ENCODE assay signal across 1 cellular context in genomic region chr13:32824061-32824460, GRCh38.
TF ChIP-seq lines count a peak whose summit lies in the region.

No MANE protein-coding gene starts in this region.

TF ChIP-seq in IMR-90, 13 proteins besides CTCF, POLR2A, EP300 and RAD21 (continued from another document):
- TF ChIP-seq USF2 (IDR thresholded peaks at IDR 0.05; ENCODE audit: low read depth, low read length) (no peak), FOS (IDR thresholded peaks at IDR 0.05; ENCODE audit: low read depth, low read length) (no peak), BHLHE40 (IDR thresholded peaks at IDR 0.05; ENCODE audit: low read depth, low read length) (no peak), RFX5 (IDR thresholded peaks at IDR 0.05; ENCODE audit: low read depth, low read length) (no peak), MXI1 (IDR thresholded peaks at IDR 0.05; ENCODE audit: borderline replicate concordance, low read depth, low read length) (no peak), ELK1 (IDR thresholded peaks at IDR 0.05; ENCODE audit: borderline replicate concordance, low read depth, low read length) (no peak)
